In the genomic region with DNA sequence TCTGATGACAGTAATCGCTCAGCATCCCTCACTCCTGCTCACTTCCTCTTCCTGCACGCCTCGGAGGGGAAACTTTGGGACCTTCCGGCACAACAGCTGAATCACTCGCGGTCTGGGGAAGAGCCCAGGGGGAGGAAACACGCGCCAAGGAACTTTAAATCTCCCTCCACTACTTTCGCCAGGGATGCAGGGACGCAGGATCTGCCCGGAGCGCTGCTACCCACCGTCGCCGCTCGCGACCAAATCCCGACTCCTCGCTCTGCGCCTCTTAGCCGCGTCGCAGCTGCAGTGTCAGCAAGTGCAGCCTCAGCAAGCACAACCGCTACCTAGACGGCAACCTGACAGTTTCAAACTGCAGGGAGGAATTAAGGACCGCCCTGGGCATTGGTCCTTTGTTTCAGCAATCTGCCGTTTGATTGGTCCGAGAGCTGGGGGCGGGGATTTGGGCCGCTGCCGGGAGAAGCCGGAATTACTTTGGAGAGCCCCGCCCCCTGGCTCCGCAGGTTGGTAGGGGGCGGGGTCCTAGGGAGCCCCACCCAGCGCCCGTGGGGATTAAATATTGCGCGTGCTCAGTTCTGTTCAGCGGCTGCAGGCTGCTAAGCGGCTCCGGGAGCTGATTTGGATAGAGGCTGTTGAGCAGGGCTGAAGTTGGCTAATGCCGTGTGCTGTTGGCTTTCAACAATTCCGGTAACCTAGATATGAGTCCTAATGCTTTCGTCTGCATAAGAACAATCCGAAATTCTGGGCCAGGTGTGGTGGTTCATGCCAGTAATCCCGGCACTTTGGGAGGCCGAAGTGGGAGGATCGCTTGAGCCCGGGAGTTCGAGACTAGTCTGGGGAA, we compare ENCODE assay signal across 8 cellular contexts. TPM values are rescaled to one million over a fixed set of nuclear protein-coding genes. Genes with fewer than 3 reads are reported as not detected.
DNase-seq lines count a peak whose midpoint lies in the region; ATAC-seq and TF ChIP-seq lines count a peak whose summit lies in the region.

A gene with protein sequence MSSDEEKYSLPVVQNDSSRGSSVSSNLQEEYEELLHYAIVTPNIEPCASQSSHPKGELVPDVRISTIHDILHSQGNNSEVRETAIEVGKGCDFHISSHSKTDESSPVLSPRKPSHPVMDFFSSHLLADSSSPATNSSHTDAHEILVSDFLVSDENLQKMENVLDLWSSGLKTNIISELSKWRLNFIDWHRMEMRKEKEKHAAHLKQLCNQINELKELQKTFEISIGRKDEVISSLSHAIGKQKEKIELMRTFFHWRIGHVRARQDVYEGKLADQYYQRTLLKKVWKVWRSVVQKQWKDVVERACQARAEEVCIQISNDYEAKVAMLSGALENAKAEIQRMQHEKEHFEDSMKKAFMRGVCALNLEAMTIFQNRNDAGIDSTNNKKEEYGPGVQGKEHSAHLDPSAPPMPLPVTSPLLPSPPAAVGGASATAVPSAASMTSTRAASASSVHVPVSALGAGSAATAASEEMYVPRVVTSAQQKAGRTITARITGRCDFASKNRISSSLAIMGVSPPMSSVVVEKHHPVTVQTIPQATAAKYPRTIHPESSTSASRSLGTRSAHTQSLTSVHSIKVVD (minus strand): TSS at position 356 of the 841 bp plus-strand sequence. CDS start 4,500 bp downstream, outside the sequence.

- in situ Hi-C loops in KBM-7 (cut with MboI; ENCODE audit: low pct_unique_long_range_greater_than_20kb, low sequenced_read_pairs): no loop called here

- peaks cover 32% of the 10 kb centered on the region for H3K4me1 Mint-ChIP-seq in activated T-cell treated with anti-CD3 and anti-CD28 coated beads, Interleukin-2, amount 50 U/mL, for 24 hours (ENCODE audit: low read depth)

- H3K9me3 Mint-ChIP-seq in activated T-cell treated with anti-CD3 and anti-CD28 coated beads, Interleukin-2, amount 50 U/mL, for 24 hours: no peaks in the 10 kb centered on the region

- peak within 1 kb of the TSS; percentile 96 for H3K4me3 Mint-ChIP-seq in activated T-cell treated with anti-CD3 and anti-CD28 coated beads, Interleukin-2, amount 50 U/mL, for 24 hours

- ATAC-seq in GM21717 (IDR thresholded peaks at IDR 0.05; ENCODE audit: unreplicated experiment): peak; percentile 96

- no peaks in the 10 kb centered on the region for H3K27me3 Mint-ChIP-seq in activated T-cell treated with anti-CD3 and anti-CD28 coated beads, Interleukin-2, amount 50 U/mL, for 24 hours

- peaks cover 43% of the 10 kb centered on the region for H3K36me3 Mint-ChIP-seq in activated T-cell treated with anti-CD3 and anti-CD28 coated beads, Interleukin-2, amount 50 U/mL, for 24 hours (ENCODE audit: low read depth)

- H3K4me3 ChIP-seq in epithelial cell of proximal tubule (ENCODE audit: low read depth, low read length): peak within 1 kb of the TSS; percentile 90

- TF ChIP-seq CTCF in epithelial cell of proximal tubule (conservative IDR thresholded peaks at IDR 0.05; ENCODE audit: low read depth, low read length): no peak

- DNase-seq in DMS153 treated with DMSO at 0.1 percent for 48 hours (lab: John Stamatoyannopoulos, UW; ENCODE audit: unreplicated experiment) (peak; percentile 74), KBM-7 (peak; percentile 99), epithelial cell of proximal tubule (ENCODE audit: low read depth) (peak; percentile 79), mucosa of gallbladder (ENCODE audit: low spot score) (peak; percentile 98)
- peak; percentile 99 for DNase-seq in activated T-cell treated with anti-CD3 and anti-CD28 coated beads, Interleukin-2, amount 50 U/mL, for 24 hours
- peak; percentile 93 to 96 for DNase-seq in stimulated activated CD8-positive, alpha-beta memory T cell treated with anti-CD3 and anti-CD28 coated beads, Interleukin-4, amount 100 ng/mL, for 4 hours (ENCODE audit: low read depth in 2 of 2, low spot score in 1 of 2)

- H3K27ac Mint-ChIP-seq in activated T-cell treated with anti-CD3 and anti-CD28 coated beads, Interleukin-2, amount 50 U/mL, for 24 hours: peak within 1 kb of the TSS; percentile 99

TF ChIP-seq in PFSK-1, 5 proteins besides CTCF, POLR2A, EP300 and RAD21:
- TF ChIP-seq, protein P1, sequence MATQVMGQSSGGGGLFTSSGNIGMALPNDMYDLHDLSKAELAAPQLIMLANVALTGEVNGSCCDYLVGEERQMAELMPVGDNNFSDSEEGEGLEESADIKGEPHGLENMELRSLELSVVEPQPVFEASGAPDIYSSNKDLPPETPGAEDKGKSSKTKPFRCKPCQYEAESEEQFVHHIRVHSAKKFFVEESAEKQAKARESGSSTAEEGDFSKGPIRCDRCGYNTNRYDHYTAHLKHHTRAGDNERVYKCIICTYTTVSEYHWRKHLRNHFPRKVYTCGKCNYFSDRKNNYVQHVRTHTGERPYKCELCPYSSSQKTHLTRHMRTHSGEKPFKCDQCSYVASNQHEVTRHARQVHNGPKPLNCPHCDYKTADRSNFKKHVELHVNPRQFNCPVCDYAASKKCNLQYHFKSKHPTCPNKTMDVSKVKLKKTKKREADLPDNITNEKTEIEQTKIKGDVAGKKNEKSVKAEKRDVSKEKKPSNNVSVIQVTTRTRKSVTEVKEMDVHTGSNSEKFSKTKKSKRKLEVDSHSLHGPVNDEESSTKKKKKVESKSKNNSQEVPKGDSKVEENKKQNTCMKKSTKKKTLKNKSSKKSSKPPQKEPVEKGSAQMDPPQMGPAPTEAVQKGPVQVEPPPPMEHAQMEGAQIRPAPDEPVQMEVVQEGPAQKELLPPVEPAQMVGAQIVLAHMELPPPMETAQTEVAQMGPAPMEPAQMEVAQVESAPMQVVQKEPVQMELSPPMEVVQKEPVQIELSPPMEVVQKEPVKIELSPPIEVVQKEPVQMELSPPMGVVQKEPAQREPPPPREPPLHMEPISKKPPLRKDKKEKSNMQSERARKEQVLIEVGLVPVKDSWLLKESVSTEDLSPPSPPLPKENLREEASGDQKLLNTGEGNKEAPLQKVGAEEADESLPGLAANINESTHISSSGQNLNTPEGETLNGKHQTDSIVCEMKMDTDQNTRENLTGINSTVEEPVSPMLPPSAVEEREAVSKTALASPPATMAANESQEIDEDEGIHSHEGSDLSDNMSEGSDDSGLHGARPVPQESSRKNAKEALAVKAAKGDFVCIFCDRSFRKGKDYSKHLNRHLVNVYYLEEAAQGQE (IDR thresholded peaks at IDR 0.05; ENCODE audit: insufficient read depth in 1 of 2, low read depth in 2 of 2, low read length in 2 of 2): peak in 1 of 2 experiments; percentile 53; a peak in 1 of 4 replicates
- TF ChIP-seq SIN3A (IDR thresholded peaks at IDR 0.05; ENCODE audit: borderline replicate concordance, insufficient read depth, low read length): peak; percentile 85; the same call in 1 of the 2 replicates
- TF ChIP-seq FOXP2 (optimal IDR thresholded peaks at IDR 0.05; ENCODE audit: borderline replicate concordance, extremely low read depth, extremely low read length, insufficient read depth): peak; percentile 64
- peak; percentile 96 for TF ChIP-seq POLR2AphosphoS5 (IDR thresholded peaks at IDR 0.05; ENCODE audit: low read depth, low read length)
- TF ChIP-seq TAF1 (IDR thresholded peaks at IDR 0.05; ENCODE audit: borderline replicate concordance, insufficient read depth, low read length): peak; percentile 76; the same call in 1 of the 2 replicates
TF ChIP-seq in PFSK-1: peak in this region for 5.

RNA-seq across cellular contexts. Expression of the gene that starts here (rescaled TPM):
- polyA plus RNA-seq in PFSK-1 (2012; ENCODE audit: insufficient read length, low read depth): 20.4 TPM
- total RNA-seq in epithelial cell of proximal tubule (13.7 and 21.9 TPM in 2 replicates), mucosa of gallbladder (8.4 TPM)

Comparison
In these comparisons a context has a peak if more than half of its experiments do, and no peak if none do; other contexts are left out.
1. Peak in every context shown above with its lines: DNase-seq, ATAC-seq and H3K4me3 ChIP-seq.